Comparison of ENCODE assay signal across 10 cellular contexts in the genomic region with DNA sequence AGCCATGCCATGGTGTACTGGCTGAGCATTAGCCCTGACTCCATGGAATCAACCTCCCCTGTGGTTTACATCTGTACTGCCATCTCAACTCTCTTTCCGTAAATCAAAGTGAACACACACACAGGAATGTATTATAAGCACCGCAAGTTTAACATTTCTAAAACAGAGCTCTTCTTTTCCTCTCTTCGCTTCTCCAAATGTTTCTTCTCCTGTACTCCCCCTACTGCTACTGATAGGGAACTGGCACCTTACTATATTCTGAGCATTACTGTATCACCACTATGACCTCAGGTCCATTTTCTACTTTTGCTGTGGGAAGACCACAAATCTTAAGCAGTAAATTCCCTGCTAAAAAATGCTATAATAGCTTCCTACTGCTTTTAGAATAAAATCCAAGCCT.
A peak's percentile ranks its signal among the peaks of the same experiment; 100 is the strongest.
DNase-seq lines count a peak whose midpoint lies in the region; ATAC-seq and TF ChIP-seq lines count a peak whose summit lies in the region.
"Had no signal": no experiment of that assay in that cellular context is flagged by ENCODE, and none has a peak within 500 bp of the region (broad histone marks: within the 10 kb centered on the region; RNA-seq: fewer than 3 reads in every experiment).

No MANE protein-coding gene starts in this region.

- H3K14ac ChIP-seq in H9 (ENCODE audit: insufficient read depth, low read length), result no peak overlapping the region

- H2AK5ac ChIP-seq in H9 (ENCODE audit: insufficient read length, low read length), result no peak overlapping the region

- H4K91ac ChIP-seq in H9 (ENCODE audit: insufficient read length, low read depth, low read length), result no peak overlapping the region

- H3K4ac ChIP-seq in H9 (ENCODE audit: low read depth, low read length), result no peak overlapping the region

- H4K20me1 ChIP-seq in H9 (ENCODE audit: control insufficient read depth, insufficient read depth, insufficient read length), result no peaks in the 10 kb centered on the region
- no peaks in the 10 kb centered on the region for H4K20me1 ChIP-seq in OCI-LY1 (ENCODE audit: insufficient read depth, low read length)

- no peak overlapping the region for H2BK120ac ChIP-seq in H9 (ENCODE audit: low read depth, low read length, poor library complexity, severe bottlenecking)

- no peak overlapping the region for H2BK5ac ChIP-seq in H9 (ENCODE audit: insufficient read length, low read length)

- H3K9me3 Mint-ChIP-seq in H9 (no peaks in the 10 kb centered on the region), glutamatergic neuron (ENCODE audit: unreplicated experiment) (no peaks in the 10 kb centered on the region)

- no peak overlapping the region for H3K27ac ChIP-seq in H9 (ENCODE audit: insufficient read length, low read depth, low read length)
- no peak overlapping the region for H3K27ac ChIP-seq in OCI-LY1 (ENCODE audit: low read depth, low read length, poor library complexity, severe bottlenecking)
- H3K27ac ChIP-seq: skin epidermis had no signal

- H3K79me2 ChIP-seq in H9 (ENCODE audit: insufficient read depth, low read length) (no peaks in the 10 kb centered on the region), OCI-LY1 (ENCODE audit: insufficient read depth, low read length) (no peaks in the 10 kb centered on the region)

- no peak overlapping the region for H3K18ac ChIP-seq in H9 (ENCODE audit: insufficient read length, low read depth, low read length)

- H3K36me3 Mint-ChIP-seq in H9 (ENCODE audit: insufficient read depth in 1 of 3, low read depth in 3 of 3) (no peaks in the 10 kb centered on the region), glutamatergic neuron (ENCODE audit: unreplicated experiment) (no peaks in the 10 kb centered on the region)

- no peaks in the 10 kb centered on the region for H3K9me2 ChIP-seq in OCI-LY1 (ENCODE audit: low read depth, low read length)

- no peak overlapping the region for H3K4me3 ChIP-seq in OCI-LY1 (ENCODE audit: low read depth, low read length, poor library complexity, severe bottlenecking)
- H3K4me3 ChIP-seq: skin epidermis had no signal

- no peak overlapping the region for H3T11ph ChIP-seq in H9 (ENCODE audit: low read length)

- no peak overlapping the region for H3K23ac ChIP-seq in H9 (ENCODE audit: insufficient read length, low read depth, low read length)

- DNase-seq in GM10266 (ENCODE audit: extremely low spot score) (no peak), H9 (no peak), glutamatergic neuron (no peak), NCI-H2171 treated with DMSO at 0.1 percent for 48 hours (lab: John Stamatoyannopoulos, UW) (no peak), cortex of kidney (lab: John Stamatoyannopoulos, UW) (no peak)
- DNase-seq in activated T-cell treated with anti-CD3 and anti-CD28 coated beads, Interleukin-2, amount 50 U/mL, for 48 hours, result no peak
- DNase-seq: T-helper 17 cell had no signal

- H3K23me2 ChIP-seq in H9 (ENCODE audit: insufficient read length, low read depth, low read length, poor library complexity, severe bottlenecking), result no peaks in the 10 kb centered on the region

- no peak overlapping the region for H4K8ac ChIP-seq in H9 (replicated peaks; ENCODE audit: insufficient read length, low read depth, low read length)

- H2BK20ac ChIP-seq in H9 (ENCODE audit: low read depth, low read length, poor library complexity, severe bottlenecking), result no peak overlapping the region

- H3F3A ChIP-seq in OCI-LY1 (ENCODE audit: insufficient read depth, low read length), result no peaks in the 10 kb centered on the region

- H3K56ac ChIP-seq in H9 (ENCODE audit: insufficient read length, low read depth, low read length), result no peak overlapping the region

- H2AFZ ChIP-seq in H9 (ENCODE audit: low read length), result no peak overlapping the region
- no peak overlapping the region for H2AFZ ChIP-seq in OCI-LY1 (ENCODE audit: low read length)

- H3K27ac Mint-ChIP-seq in H9, result no peak overlapping the region
- no peak overlapping the region for H3K27ac Mint-ChIP-seq in glutamatergic neuron (ENCODE audit: unreplicated experiment)
- H3K27ac Mint-ChIP-seq: T-helper 17 cell had no signal

- no peaks in the 10 kb centered on the region for H3K9me3 ChIP-seq in H9 (ENCODE audit: control insufficient read depth, low read depth, low read length)
- no peaks in the 10 kb centered on the region for H3K9me3 ChIP-seq in OCI-LY1 (ENCODE audit: low read length)

- no peak overlapping the region for H2BK15ac ChIP-seq in H9 (ENCODE audit: low read depth, low read length)

- no peaks in the 10 kb centered on the region for H3K79me1 ChIP-seq in H9 (ENCODE audit: insufficient read depth, low read depth, low read length, poor library complexity, severe bottlenecking)

- H3K9ac ChIP-seq in H9 (ENCODE audit: extremely low read depth, insufficient read length, low read length), result no peak overlapping the region
- no peak overlapping the region for H3K9ac ChIP-seq in OCI-LY1 (ENCODE audit: low read length)

- no peak overlapping the region for H4K5ac ChIP-seq in H9 (ENCODE audit: insufficient read length, low read depth, low read length)

- H3K4me1 ChIP-seq in H9 (ENCODE audit: insufficient read depth, low read length) (no peaks in the 10 kb centered on the region), OCI-LY1 (ENCODE audit: insufficient read depth, low read length, severe bottlenecking) (no peaks in the 10 kb centered on the region)

- TF ChIP-seq CTCF in GM10266 (IDR thresholded peaks at IDR 0.05; ENCODE audit: control insufficient read depth, insufficient read depth, low read depth, missing control alignments) (peak; percentile 23), H9 (conservative IDR thresholded peaks at IDR 0.05) (peak; percentile 63), OCI-LY1 (IDR thresholded peaks at IDR 0.05; ENCODE audit: low read length) (peak; percentile 27; the same call in 1 of the 2 replicates), glutamatergic neuron (IDR thresholded peaks at IDR 0.05; ENCODE audit: partially characterized antibody, unreplicated experiment) (peak; percentile 40)

- H3K27me3 Mint-ChIP-seq in H9 (ENCODE audit: low read depth), result no peaks in the 10 kb centered on the region
- peaks cover 3% of the 10 kb centered on the region for H3K27me3 Mint-ChIP-seq in glutamatergic neuron (ENCODE audit: unreplicated experiment)

- no peak for ATAC-seq in HG03521 (IDR thresholded peaks at IDR 0.05; ENCODE audit: unreplicated experiment)
- ATAC-seq: T-helper 17 cell had no signal

- no peak overlapping the region for H2BK12ac ChIP-seq in H9 (ENCODE audit: insufficient read length, low read depth, low read length)

- H3K4me3 Mint-ChIP-seq in H9, result no peak overlapping the region
- H3K4me3 Mint-ChIP-seq in glutamatergic neuron (ENCODE audit: unreplicated experiment), result no peak overlapping the region
- H3K4me3 Mint-ChIP-seq: T-helper 17 cell had no signal

- H3K36me3 ChIP-seq in OCI-LY1 (ENCODE audit: insufficient read depth, low read length), result no peaks in the 10 kb centered on the region

- H3K27me3 ChIP-seq in H9 (ENCODE audit: insufficient read depth, low read length), result no peaks in the 10 kb centered on the region
- H3K27me3 ChIP-seq in OCI-LY1 (ENCODE audit: insufficient read depth, low read length), result no peaks in the 10 kb centered on the region

- H3K4me2 ChIP-seq in H9 (ENCODE audit: insufficient read depth, insufficient read length, low read length), result no peak overlapping the region
- no peak overlapping the region for H3K4me2 ChIP-seq in OCI-LY1 (ENCODE audit: low read length)

- H3K4me1 Mint-ChIP-seq in H9, result peaks cover 6 to 7% of the 10 kb centered on the region in 2 experiments
- H3K4me1 Mint-ChIP-seq in glutamatergic neuron (ENCODE audit: low read depth, unreplicated experiment), result peaks cover 12% of the 10 kb centered on the region
- H3K4me1 Mint-ChIP-seq: T-helper 17 cell had no signal

- no CpG with 5 or more reads among the region's 3 CpGs for WGBS in H9 (ENCODE audit: extremely low coverage, insufficient read length, low lambda C conversion rate)
